ENCODE assay signal across 2 cellular contexts in genomic region chr19:2232286-2233151, GRCh38.
TF ChIP-seq lines count a peak whose summit lies in the region.

No MANE protein-coding gene starts in this region.

TF ChIP-seq in H1, 55 proteins besides CTCF, POLR2A, EP300 and RAD21:
- TF ChIP-seq TAF7 (optimal IDR thresholded peaks at IDR 0.05; ENCODE audit: borderline replicate concordance, low read depth, low read length), result no peak
- peak; percentile 4; the same call in 1 of the 2 replicates for TF ChIP-seq POLR2AphosphoS5 (IDR thresholded peaks at IDR 0.05; ENCODE audit: low read depth, low read length)

TF ChIP-seq in SK-N-SH treated with all-trans-retinoic acid at 6 μM for 48 hours, 23 proteins besides CTCF, POLR2A, EP300 and RAD21:
- no peak for TF ChIP-seq OSR1 (CRISPR knock-in tag; IDR thresholded peaks at IDR 0.05)
- no peak for TF ChIP-seq ZFP30 (CRISPR knock-in tag; IDR thresholded peaks at IDR 0.05)
- no peak for TF ChIP-seq CREB5 (CRISPR knock-in tag; IDR thresholded peaks at IDR 0.05; ENCODE audit: low read depth)
- TF ChIP-seq SNAI2 (CRISPR knock-in tag; IDR thresholded peaks at IDR 0.05), result no peak
- no peak for TF ChIP-seq ZC3H10 (CRISPR knock-in tag; IDR thresholded peaks at IDR 0.05)
- TF ChIP-seq PATZ1 (CRISPR knock-in tag; IDR thresholded peaks at IDR 0.05; ENCODE audit: borderline replicate concordance), result no peak
- TF ChIP-seq, protein P1, sequence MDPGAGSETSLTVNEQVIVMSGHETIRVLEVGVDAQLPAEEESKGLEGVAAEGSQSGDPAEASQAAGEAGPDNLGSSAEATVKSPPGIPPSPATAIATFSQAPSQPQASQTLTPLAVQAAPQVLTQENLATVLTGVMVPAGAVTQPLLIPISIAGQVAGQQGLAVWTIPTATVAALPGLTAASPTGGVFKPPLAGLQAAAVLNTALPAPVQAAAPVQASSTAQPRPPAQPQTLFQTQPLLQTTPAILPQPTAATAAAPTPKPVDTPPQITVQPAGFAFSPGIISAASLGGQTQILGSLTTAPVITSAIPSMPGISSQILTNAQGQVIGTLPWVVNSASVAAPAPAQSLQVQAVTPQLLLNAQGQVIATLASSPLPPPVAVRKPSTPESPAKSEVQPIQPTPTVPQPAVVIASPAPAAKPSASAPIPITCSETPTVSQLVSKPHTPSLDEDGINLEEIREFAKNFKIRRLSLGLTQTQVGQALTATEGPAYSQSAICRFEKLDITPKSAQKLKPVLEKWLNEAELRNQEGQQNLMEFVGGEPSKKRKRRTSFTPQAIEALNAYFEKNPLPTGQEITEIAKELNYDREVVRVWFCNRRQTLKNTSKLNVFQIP (CRISPR knock-in tag; IDR thresholded peaks at IDR 0.05; ENCODE audit: borderline replicate concordance, low read depth), result no peak
- TF ChIP-seq, protein P2, sequence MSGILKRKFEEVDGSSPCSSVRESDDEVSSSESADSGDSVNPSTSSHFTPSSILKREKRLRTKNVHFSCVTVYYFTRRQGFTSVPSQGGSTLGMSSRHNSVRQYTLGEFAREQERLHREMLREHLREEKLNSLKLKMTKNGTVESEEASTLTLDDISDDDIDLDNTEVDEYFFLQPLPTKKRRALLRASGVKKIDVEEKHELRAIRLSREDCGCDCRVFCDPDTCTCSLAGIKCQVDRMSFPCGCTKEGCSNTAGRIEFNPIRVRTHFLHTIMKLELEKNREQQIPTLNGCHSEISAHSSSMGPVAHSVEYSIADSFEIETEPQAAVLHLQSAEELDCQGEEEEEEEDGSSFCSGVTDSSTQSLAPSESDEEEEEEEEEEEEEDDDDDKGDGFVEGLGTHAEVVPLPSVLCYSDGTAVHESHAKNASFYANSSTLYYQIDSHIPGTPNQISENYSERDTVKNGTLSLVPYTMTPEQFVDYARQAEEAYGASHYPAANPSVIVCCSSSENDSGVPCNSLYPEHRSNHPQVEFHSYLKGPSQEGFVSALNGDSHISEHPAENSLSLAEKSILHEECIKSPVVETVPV (CRISPR knock-in tag; IDR thresholded peaks at IDR 0.05), result no peak
- TF ChIP-seq ZNF8 (CRISPR knock-in tag; IDR thresholded peaks at IDR 0.05), result no peak
- no peak for TF ChIP-seq ISL1 (CRISPR knock-in tag; IDR thresholded peaks at IDR 0.05)
- no peak for TF ChIP-seq ESRRG (CRISPR knock-in tag; IDR thresholded peaks at IDR 0.05)
- no peak for TF ChIP-seq BACH2 (CRISPR knock-in tag; IDR thresholded peaks at IDR 0.05; ENCODE audit: borderline replicate concordance)
- no peak for TF ChIP-seq ZFP3 (CRISPR knock-in tag; IDR thresholded peaks at IDR 0.05)
